In the genomic region with DNA sequence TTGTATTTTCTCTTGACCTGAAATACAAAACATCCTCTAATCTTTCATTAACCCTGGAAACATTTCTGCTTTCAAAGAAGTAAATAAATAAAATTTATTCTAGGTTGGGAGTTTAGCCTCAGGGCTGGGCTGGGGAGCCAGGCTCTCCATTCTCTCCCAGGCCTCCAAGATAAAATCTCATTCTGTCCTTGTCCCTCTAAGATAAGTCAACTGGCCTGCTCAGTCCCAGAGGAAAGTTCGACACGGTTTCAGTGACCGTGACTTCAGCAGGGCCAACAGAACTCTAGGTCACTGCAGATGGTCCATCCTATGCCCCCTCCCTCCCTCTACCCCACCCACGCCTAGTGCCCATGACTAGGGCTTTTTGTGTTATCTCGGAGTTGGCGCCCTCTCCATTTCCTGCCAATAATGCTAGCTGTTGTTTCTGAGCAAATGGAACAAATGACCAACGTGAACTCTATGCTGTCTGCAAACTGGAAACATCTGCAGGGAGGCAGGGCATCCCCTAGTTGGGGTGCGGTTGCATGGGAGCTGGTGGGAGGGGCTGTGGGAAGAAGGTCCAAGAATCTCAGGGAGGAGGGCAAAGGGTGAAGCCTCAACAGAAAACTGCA, we compare ENCODE assay signal across 14 cellular contexts. TPM values are rescaled to one million over a fixed set of nuclear protein-coding genes. Genes with fewer than 3 reads are reported as not detected.
A peak's percentile ranks its signal among the peaks of the same experiment; 100 is the strongest.
DNase-seq lines count a peak whose midpoint lies in the region; ATAC-seq and TF ChIP-seq lines count a peak whose summit lies in the region.
"Had no signal": no experiment of that assay in that cellular context is flagged by ENCODE, and none has a peak within 500 bp of the region (broad histone marks: within the 10 kb centered on the region; RNA-seq: fewer than 3 reads in every experiment).

No MANE protein-coding gene starts in this region.

- DNase-seq in heart right ventricle (no peak), Right ventricle myocardium superior (no peak), ascending aorta (ENCODE audit: low spot score in 2 of 2) (no peak), inferior parietal cortex (ENCODE audit: extremely low spot score) (peak; percentile 73), superior temporal gyrus (ENCODE audit: extremely low spot score) (peak; percentile 89), mucosa of gallbladder (ENCODE audit: low spot score) (no peak), 8988T (no peak), osteoblast (ENCODE audit: insufficient read length, low spot score, missing footprints) (no peak)
- DNase-seq: activated CD4-positive, alpha-beta memory T cell treated with anti-CD3 and anti-CD28 coated beads, Interleukin-2, amount 10 ng/mL, durations not matched to agents 7 days and 5 days; activated naive CD4-positive, alpha-beta T cell treated with anti-CD3 and anti-CD28 coated beads for 36 hours; kidney glomerular epithelial cell; NCI-H2171 treated with DMSO at 0.1 percent for 48 hours; T-cell had no signal

- peaks cover 34 to 97% (median 81%) of the 10 kb centered on the region in 9 donors for H3K4me1 ChIP-seq in heart right ventricle
- H3K4me1 ChIP-seq in ascending aorta: peaks cover 5 to 36% of the 10 kb centered on the region in 2 donors
- peaks cover 11% of the 10 kb centered on the region for H3K4me1 ChIP-seq in osteoblast (ENCODE audit: insufficient read depth, low read length)

- H3K36me3 ChIP-seq in heart right ventricle (no peaks in the 10 kb centered on the region), ascending aorta (no peaks in the 10 kb centered on the region), osteoblast (ENCODE audit: insufficient read depth, low read length) (no peaks in the 10 kb centered on the region)

- H3K79me2 ChIP-seq in osteoblast (ENCODE audit: insufficient read depth, low read length): no peaks in the 10 kb centered on the region

- H3K4me2 ChIP-seq in osteoblast (ENCODE audit: insufficient read depth, low read length): no peak overlapping the region

- H3K27me3 ChIP-seq in heart right ventricle (no peaks in the 10 kb centered on the region), ascending aorta (no peaks in the 10 kb centered on the region), osteoblast (ENCODE audit: insufficient read depth, low read length) (no peaks in the 10 kb centered on the region)

- H4K20me1 ChIP-seq in osteoblast (ENCODE audit: insufficient read depth, low read length): no peaks in the 10 kb centered on the region

- no peak for TF ChIP-seq CTCF in heart right ventricle (IDR thresholded peaks at IDR 0.05)
- TF ChIP-seq CTCF in ascending aorta (IDR thresholded peaks at IDR 0.05): no peak
- no peak for TF ChIP-seq CTCF in osteoblast (IDR thresholded peaks at IDR 0.05; ENCODE audit: extremely low read depth, low read depth, low read length)

- ATAC-seq in heart right ventricle: no peak
- ATAC-seq in Right ventricle myocardium superior (ENCODE audit: poor library complexity): no peak
- ATAC-seq: T-cell had no signal

- WGBS in heart right ventricle, 2 donors: 46 to 74% methylated on average over 8 of the region's 8 CpGs

- H2AFZ ChIP-seq in osteoblast (ENCODE audit: low read length): no peak overlapping the region

- H3K9me3 ChIP-seq in heart right ventricle (no peaks in the 10 kb centered on the region), ascending aorta (no peaks in the 10 kb centered on the region), osteoblast (ENCODE audit: low read depth, low read length) (no peaks in the 10 kb centered on the region)

- H3K4me3 ChIP-seq in heart right ventricle: no peak overlapping the region
- H3K4me3 ChIP-seq in ascending aorta: no peak overlapping the region
- H3K4me3 ChIP-seq in osteoblast (ENCODE audit: insufficient read depth, low read length): no peak overlapping the region

- H3K27ac ChIP-seq in heart right ventricle (peak overlapping the region in 6 of 10 donors; percentile 4 to 96 (median 17)), ascending aorta (peak overlapping the region; percentile 7 to 10), osteoblast (ENCODE audit: low read depth, low read length) (no peak overlapping the region)

- intact Hi-C loops in heart right ventricle (cut with DNase I): loop anchor here in 5 of 10 donors (2.0 to 10.0 kb wide), 4 partner anchors 61 to 111 kb away; partner anchors contain the start of gene RAP1A (in 1 of the 5)
- intact Hi-C loops in Right ventricle myocardium superior (cut with DNase I): no loop called here
- intact Hi-C loops in ascending aorta (cut with DNase I): no loop called here

RNA-seq across cellular contexts. Expression of gene ADORA3, which starts 10.1 kb away (rescaled TPM):
- 1 to 10 TPM in 5 of 10 donors, under 1 TPM in 3, not detected in 2; 0.17 to 4.7 (median 1.6) TPM for total RNA-seq in heart right ventricle
- polyA plus RNA-seq in heart right ventricle: 1 to 10 TPM; 1.9 TPM
- 3.3 TPM for total RNA-seq in Right ventricle myocardium superior
- total RNA-seq in ascending aorta: 3.6 TPM
- 15.8 TPM for total RNA-seq in mucosa of gallbladder
- not detected in 2 replicates for total RNA-seq in osteoblast
- total RNA-seq: activated naive CD4-positive, alpha-beta T cell treated with anti-CD3 and anti-CD28 coated beads for 36 hours; M059J had no signal

RNA-seq across cellular contexts. Expression of gene TMIGD3, which starts 10.1 kb away (rescaled TPM):
- total RNA-seq in heart right ventricle (1 to 10 TPM in 3 of 10 donors, under 1 TPM in 2, not detected in 5; 0.43 to 6.2 (median 1.4) TPM), Right ventricle myocardium superior (0.89 TPM), ascending aorta (2.4 TPM), mucosa of gallbladder (8.4 TPM), osteoblast (0.29 TPM in 1 of 2 replicates, not detected in the other)
- 1 to 10 TPM in 1 of 2 donors, under 1 TPM in 1; 0.73 to 1.4 TPM for polyA plus RNA-seq in heart right ventricle
- total RNA-seq: activated CD4-positive, alpha-beta memory T cell treated with anti-CD3 and anti-CD28 coated beads, Interleukin-2, amount 10 ng/mL, durations not matched to agents 7 days and 5 days; activated naive CD4-positive, alpha-beta T cell treated with anti-CD3 and anti-CD28 coated beads for 36 hours; M059J; T-cell had no signal

RNA-seq across cellular contexts. Expression of gene C1orf162, which starts 39.7 kb away (rescaled TPM):
- 10 to 100 TPM in 3 of 10 donors, 1 to 10 TPM in 7; 1.5 to 23.8 (median 3.4) TPM for total RNA-seq in heart right ventricle
- 10 to 100 TPM; 11.6 to 21.6 TPM for polyA plus RNA-seq in heart right ventricle
- total RNA-seq in Right ventricle myocardium superior: 5.6 TPM
- total RNA-seq in ascending aorta: 18.9 TPM
- total RNA-seq in mucosa of gallbladder: 17.2 TPM
- 0.29 and 0.36 TPM in 2 replicates for total RNA-seq in osteoblast

Comparison
In these comparisons a context has a peak if more than half of its experiments do, and no peak if none do; other contexts are left out.
1. DNase-seq: peak in inferior parietal cortex (single experiment) and superior temporal gyrus (single experiment); none in heart right ventricle (0 of 2), Right ventricle myocardium superior (single experiment), ascending aorta (0 of 2), mucosa of gallbladder (single experiment), 8988T (single experiment) and osteoblast (single experiment).